14 cellular contexts compared by ENCODE assay signal in the genomic region with DNA sequence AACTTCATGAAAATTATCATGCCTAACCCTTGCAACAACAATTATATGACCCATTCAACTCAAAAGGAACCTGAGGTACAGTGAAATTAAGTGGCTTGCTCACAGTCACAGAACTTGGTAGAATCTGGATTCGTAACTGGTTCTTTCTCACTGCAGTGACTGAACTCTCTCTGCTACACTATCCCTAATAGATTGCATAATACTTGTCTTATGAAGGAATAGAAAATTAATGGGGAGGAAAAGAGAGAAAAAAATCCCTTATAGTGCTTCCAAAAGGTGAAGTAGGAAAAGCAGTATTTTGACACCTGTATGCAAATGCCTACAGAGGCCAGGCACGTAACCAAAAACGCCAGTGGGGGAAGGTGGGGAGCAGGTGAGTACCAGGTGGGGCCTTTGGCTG.
A peak's percentile ranks its signal among the peaks of the same experiment; 100 is the strongest.
DNase-seq lines count a peak whose midpoint lies in the region; ATAC-seq lines count a peak whose summit lies in the region.
"Had no signal": no experiment of that assay in that cellular context is flagged by ENCODE, and none has a peak within 500 bp of the region (broad histone marks: within the 10 kb centered on the region; RNA-seq: fewer than 3 reads in every experiment).

No MANE protein-coding gene starts in this region.

- ATAC-seq in stimulated activated naive CD8-positive, alpha-beta T cell treated with anti-CD3 and anti-CD28 coated beads, Interleukin-15, Interleukin-2, amounts not matched to agents 100 U/mL and 50 U/mL, for 24 hours: no peak
- ATAC-seq in HG03571 (IDR thresholded peaks at IDR 0.05; ENCODE audit: unreplicated experiment): no peak

- DNase-seq in NCI-H510A treated with DMSO at 0.1 percent for 48 hours (lab: John Stamatoyannopoulos, UW): peak; percentile 20
- no peak for DNase-seq in NCI-H510A (lab: John Stamatoyannopoulos, UW)
- DNase-seq in NCI-H146 treated with DMSO at 0.1 percent for 48 hours (lab: John Stamatoyannopoulos, UW; ENCODE audit: unreplicated experiment): peak; percentile 76
- peak; percentile 66 for DNase-seq in NCI-H526 treated with DMSO at 0.1 percent for 48 hours (lab: John Stamatoyannopoulos, UW)
- DNase-seq in stimulated activated naive CD8-positive, alpha-beta T cell treated with anti-CD3 and anti-CD28 coated beads, Interleukin-15, Interleukin-2, amounts not matched to agents 100 U/mL and 50 U/mL, for 24 hours: no peak
- no peak for DNase-seq in NOMO-1 treated with DMSO at 0.1 percent for 48 hours (lab: John Stamatoyannopoulos, UW; ENCODE audit: unreplicated experiment)
- DNase-seq: C1 segment of cervical spinal cord, DMS 273 treated with DMSO at 0.1 percent for 48 hours, HFFc6, Kasumi-1, NCI-H1417 treated with DMSO at 0.1 percent for 48 hours, NCI-H2227 treated with DMSO at 0.1 percent for 48 hours, Right ventricle myocardium superior had no signal

Comparison
In these comparisons a context has a peak if more than half of its experiments do, and no peak if none do; other contexts are left out.
1. DNase-seq: peak in NCI-H510A treated with DMSO at 0.1 percent for 48 hours (single experiment), NCI-H146 treated with DMSO at 0.1 percent for 48 hours (single experiment) and NCI-H526 treated with DMSO at 0.1 percent for 48 hours (single experiment); none in NCI-H510A (single experiment), stimulated activated naive CD8-positive, alpha-beta T cell treated with anti-CD3 and anti-CD28 coated beads, Interleukin-15, Interleukin-2, amounts not matched to agents 100 U/mL and 50 U/mL, for 24 hours (single experiment) and NOMO-1 treated with DMSO at 0.1 percent for 48 hours (single experiment).